In the genomic region with DNA sequence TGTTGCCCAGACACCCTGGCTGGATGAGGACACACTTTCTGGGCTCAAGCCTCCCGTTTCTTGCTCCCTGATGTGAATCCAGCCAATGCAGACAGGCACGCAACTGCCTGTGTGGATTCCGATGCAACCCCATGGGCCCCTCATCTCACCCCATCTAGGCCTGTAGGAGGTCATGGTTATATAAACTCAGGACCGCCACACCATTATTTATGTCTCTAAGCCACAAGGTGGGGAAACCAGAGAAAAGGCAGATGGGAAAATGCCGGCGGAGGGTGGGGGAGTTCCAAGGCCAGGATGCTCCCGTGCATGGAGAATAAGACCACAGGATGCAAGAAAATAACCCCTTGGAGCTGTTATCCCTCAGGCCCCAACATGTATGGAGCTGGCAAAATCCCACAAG, we compare ENCODE assay signal across 16 cellular contexts. TPM values are rescaled to one million over a fixed set of nuclear protein-coding genes. Genes with fewer than 3 reads are reported as not detected.
DNase-seq lines count a peak whose midpoint lies in the region; ATAC-seq and TF ChIP-seq lines count a peak whose summit lies in the region.
"Had no signal": no experiment of that assay in that cellular context is flagged by ENCODE, and none has a peak within 500 bp of the region (broad histone marks: within the 10 kb centered on the region; RNA-seq: fewer than 3 reads in every experiment).

No MANE protein-coding gene starts in this region.

- peaks cover 4% of the 10 kb centered on the region for H3K27me3 Mint-ChIP-seq in activated T-helper 17 cell treated with anti-CD3 and anti-CD28 coated beads, Interleukin-2, amount 50 U/mL, for 72 hours
- no peaks in the 10 kb centered on the region for H3K27me3 Mint-ChIP-seq in natural killer cell treated with Interleukin-12 subunit alpha and Interleukin-12 subunit beta and Interleukin-15 and Interleukin-18, amount 100 ng/mL, for 72 hours

- H3K27me3 ChIP-seq in BLaER1 = peaks cover 27% of the 10 kb centered on the region

- peak overlapping the region; percentile 78 for H3K4me3 Mint-ChIP-seq in activated T-helper 17 cell treated with anti-CD3 and anti-CD28 coated beads, Interleukin-2, amount 50 U/mL, for 72 hours
- peak overlapping the region; percentile 83 for H3K4me3 Mint-ChIP-seq in natural killer cell treated with Interleukin-12 subunit alpha and Interleukin-12 subunit beta and Interleukin-15 and Interleukin-18, amount 100 ng/mL, for 72 hours

- peaks cover 22% of the 10 kb centered on the region; the same call in 1 of the 2 replicates for H4K20me1 ChIP-seq in BLaER1

- no peak overlapping the region for H3K9ac ChIP-seq in BLaER1

- H3K9me3 Mint-ChIP-seq in activated T-helper 17 cell treated with anti-CD3 and anti-CD28 coated beads, Interleukin-2, amount 50 U/mL, for 72 hours = no peaks in the 10 kb centered on the region
- no peaks in the 10 kb centered on the region for H3K9me3 Mint-ChIP-seq in natural killer cell treated with Interleukin-12 subunit alpha and Interleukin-12 subunit beta and Interleukin-15 and Interleukin-18, amount 100 ng/mL, for 72 hours
- H3K9me3 Mint-ChIP-seq: activated CD4-positive, alpha-beta memory T cell treated with anti-CD3 and anti-CD28 coated beads for 36 hours had no signal

- no peak for TF ChIP-seq CTCF in GM10266 (IDR thresholded peaks at IDR 0.05; ENCODE audit: control insufficient read depth, insufficient read depth, low read depth, missing control alignments)

- no peaks in the 10 kb centered on the region for H3K4me1 Mint-ChIP-seq in activated T-helper 17 cell treated with anti-CD3 and anti-CD28 coated beads, Interleukin-2, amount 50 U/mL, for 72 hours
- peaks cover 0 to 2% of the 10 kb centered on the region in 2 donors for H3K4me1 Mint-ChIP-seq in natural killer cell treated with Interleukin-12 subunit alpha and Interleukin-12 subunit beta and Interleukin-15 and Interleukin-18, amount 100 ng/mL, for 72 hours (ENCODE audit: low read depth in 2 of 2)

- no peak for ATAC-seq in activated T-helper 17 cell treated with anti-CD3 and anti-CD28 coated beads, Interleukin-2, amount 50 U/mL, for 72 hours (replicated peaks)
- no peak for ATAC-seq in natural killer cell treated with Interleukin-12 subunit alpha and Interleukin-12 subunit beta and Interleukin-15 and Interleukin-18, amount 100 ng/mL, for 72 hours
- ATAC-seq in GM18907 (IDR thresholded peaks at IDR 0.05; ENCODE audit: unreplicated experiment) = no peak

- DNase-seq in GM10266 (ENCODE audit: extremely low spot score) = peak; percentile 17
- no peak for DNase-seq in natural killer cell treated with Interleukin-12 subunit alpha and Interleukin-12 subunit beta and Interleukin-15 and Interleukin-18, amount 100 ng/mL, for 72 hours (ENCODE audit: low spot score)
- DNase-seq in NCI-H146 (lab: John Stamatoyannopoulos, UW) = no peak
- DNase-seq in superior temporal gyrus (ENCODE audit: extremely low spot score) = no peak
- DNase-seq: activated CD4-positive, alpha-beta memory T cell treated with anti-CD3 and anti-CD28 coated beads for 36 hours; Calu3; GOT3; kidney glomerular epithelial cell; NCI-H1417; NCI-H510A treated with DMSO at 0.1 percent for 48 hours; spleen had no signal

- H3K4me2 ChIP-seq in BLaER1 = peak overlapping the region; percentile 97; the same call in 1 of the 2 replicates

- no peak overlapping the region for H3K4me3 ChIP-seq in BLaER1

- no peaks in the 10 kb centered on the region for H3K9me3 ChIP-seq in BLaER1
- H3K9me3 ChIP-seq: spleen had no signal

- peaks cover 41% of the 10 kb centered on the region for H3K4me1 ChIP-seq in BLaER1

- no peak overlapping the region for H3K27ac Mint-ChIP-seq in activated T-helper 17 cell treated with anti-CD3 and anti-CD28 coated beads, Interleukin-2, amount 50 U/mL, for 72 hours
- no peak overlapping the region for H3K27ac Mint-ChIP-seq in natural killer cell treated with Interleukin-12 subunit alpha and Interleukin-12 subunit beta and Interleukin-15 and Interleukin-18, amount 100 ng/mL, for 72 hours
- H3K27ac Mint-ChIP-seq: activated CD4-positive, alpha-beta memory T cell treated with anti-CD3 and anti-CD28 coated beads for 36 hours had no signal

- H3K36me3 Mint-ChIP-seq in activated T-helper 17 cell treated with anti-CD3 and anti-CD28 coated beads, Interleukin-2, amount 50 U/mL, for 72 hours (ENCODE audit: low read depth) = no peaks in the 10 kb centered on the region
- H3K36me3 Mint-ChIP-seq in natural killer cell treated with Interleukin-12 subunit alpha and Interleukin-12 subunit beta and Interleukin-15 and Interleukin-18, amount 100 ng/mL, for 72 hours = no peaks in the 10 kb centered on the region
- H3K36me3 Mint-ChIP-seq: activated CD4-positive, alpha-beta memory T cell treated with anti-CD3 and anti-CD28 coated beads for 36 hours had no signal

- no peak overlapping the region for H3K27ac ChIP-seq in BLaER1
- H3K27ac ChIP-seq: spleen had no signal

- no peaks in the 10 kb centered on the region for H3K36me3 ChIP-seq in BLaER1
- H3K36me3 ChIP-seq: spleen had no signal

RNA-seq across cellular contexts. Expression of a gene that starts 2.0 kb away (rescaled TPM):
- 1 to 10 TPM; 2.1 to 3.7 TPM for total RNA-seq in activated T-helper 17 cell treated with anti-CD3 and anti-CD28 coated beads, Interleukin-2, amount 50 U/mL, for 72 hours
- 1 to 10 TPM; 2.3 to 4.0 TPM for total RNA-seq in natural killer cell treated with Interleukin-12 subunit alpha and Interleukin-12 subunit beta and Interleukin-15 and Interleukin-18, amount 100 ng/mL, for 72 hours

RNA-seq across cellular contexts. Expression of a gene that starts 27.1 kb away (rescaled TPM):
- total RNA-seq in activated T-helper 17 cell treated with anti-CD3 and anti-CD28 coated beads, Interleukin-2, amount 50 U/mL, for 72 hours = under 1 TPM in 1 of 2 donors, not detected in 1; 0.15 TPM
- total RNA-seq in natural killer cell treated with Interleukin-12 subunit alpha and Interleukin-12 subunit beta and Interleukin-15 and Interleukin-18, amount 100 ng/mL, for 72 hours = not detected
- total RNA-seq: activated CD4-positive, alpha-beta memory T cell treated with anti-CD3 and anti-CD28 coated beads for 36 hours; Calu3; frontal cortex; spleen; temporal lobe had no signal

RNA-seq across cellular contexts. Expression of a gene that starts 58.4 kb away (rescaled TPM):
- total RNA-seq in activated T-helper 17 cell treated with anti-CD3 and anti-CD28 coated beads, Interleukin-2, amount 50 U/mL, for 72 hours = under 1 TPM in 1 of 2 donors, not detected in 1; 0.19 TPM
- total RNA-seq in natural killer cell treated with Interleukin-12 subunit alpha and Interleukin-12 subunit beta and Interleukin-15 and Interleukin-18, amount 100 ng/mL, for 72 hours = not detected
- total RNA-seq: activated CD4-positive, alpha-beta memory T cell treated with anti-CD3 and anti-CD28 coated beads for 36 hours; Calu3; spleen had no signal

RNA-seq across cellular contexts. Expression of a gene that starts 58.5 kb away (rescaled TPM):
- total RNA-seq in activated T-helper 17 cell treated with anti-CD3 and anti-CD28 coated beads, Interleukin-2, amount 50 U/mL, for 72 hours = 1 to 10 TPM; 2.1 to 5.3 TPM
- total RNA-seq in natural killer cell treated with Interleukin-12 subunit alpha and Interleukin-12 subunit beta and Interleukin-15 and Interleukin-18, amount 100 ng/mL, for 72 hours = 1 to 10 TPM; 3.1 to 3.2 TPM
